39 cellular contexts compared by ENCODE assay signal in the genomic region with DNA sequence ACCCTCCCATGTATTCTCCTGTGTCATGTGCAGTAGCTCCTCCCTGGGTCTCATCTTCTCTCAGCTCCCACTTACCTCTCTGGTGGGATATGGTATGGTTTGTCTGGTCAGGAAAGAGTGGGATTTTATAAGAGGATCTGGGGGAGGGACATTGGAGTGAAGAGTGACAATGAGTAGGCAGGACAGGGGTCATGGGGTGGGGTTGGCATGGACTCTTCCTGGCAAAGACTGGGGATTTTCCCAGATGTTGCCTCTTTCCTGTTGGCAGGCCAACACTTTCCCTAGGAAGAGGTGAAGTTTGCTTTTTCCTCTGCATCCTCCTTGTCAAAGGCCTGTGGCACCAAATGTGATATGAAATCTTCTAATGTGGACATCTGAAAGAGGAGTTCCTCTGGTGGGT. TPM values are rescaled to one million over a fixed set of nuclear protein-coding genes. Genes with fewer than 3 reads are reported as not detected.
"Had no signal": no experiment of that assay in that cellular context is flagged by ENCODE, and none has a peak within 500 bp of the region (broad histone marks: within the 10 kb centered on the region; RNA-seq: fewer than 3 reads in every experiment).

A gene (minus strand): TSS at position 101 of the 400 bp plus-strand sequence. CDS start 348 bp downstream, outside the sequence.

- H3K36me3 Mint-ChIP-seq: activated CD4-positive, alpha-beta memory T cell treated with anti-CD3 and anti-CD28 coated beads for 36 hours; activated naive CD4-positive, alpha-beta T cell treated with anti-CD3 and anti-CD28 coated beads, Interleukin-2, amount 10 ng/mL, durations not matched to agents 7 days and 5 days; activated naive CD4-positive, alpha-beta T cell treated with anti-CD3 and anti-CD28 coated beads, Interleukin-2, amount 50 U/mL, for 24 hours; activated naive CD8-positive, alpha-beta T cell; activated naive CD8-positive, alpha-beta T cell treated with anti-CD3 and anti-CD28 coated beads, Interleukin-2, amount 10 ng/mL, durations not matched to agents 7 days and 5 days; brain had no signal

- H3K27me3 ChIP-seq: cardiac muscle cell had no signal

- H3K27me3 Mint-ChIP-seq: activated B cell treated with CpG ODN at 0.5 μM for 24 hours; activated CD4-positive, alpha-beta memory T cell treated with anti-CD3 and anti-CD28 coated beads for 36 hours; activated CD4-positive, alpha-beta T cell treated with anti-CD3 and anti-CD28 coated beads, Interleukin-2, amount 10 ng/mL, durations not matched to agents 24 days and 14 days; activated CD8-positive, alpha-beta T cell treated with anti-CD3 and anti-CD28 coated beads for 36 hours; activated naive CD4-positive, alpha-beta T cell treated with anti-CD3 and anti-CD28 coated beads, Interleukin-2, amount 10 ng/mL, durations not matched to agents 7 days and 5 days; activated naive CD8-positive, alpha-beta T cell; activated naive CD8-positive, alpha-beta T cell treated with anti-CD3 and anti-CD28 coated beads, Interleukin-2, amount 10 ng/mL, durations not matched to agents 7 days and 5 days; brain; central memory CD8-positive, alpha-beta T cell had no signal

- H3K4me1 Mint-ChIP-seq: activated B cell treated with CpG ODN at 0.5 μM for 24 hours; activated CD4-positive, alpha-beta T cell treated with anti-CD3 and anti-CD28 coated beads, Interleukin-2, amount 10 ng/mL, durations not matched to agents 24 days and 14 days; activated naive CD4-positive, alpha-beta T cell treated with anti-CD3 and anti-CD28 coated beads, Interleukin-2, amount 10 ng/mL, durations not matched to agents 7 days and 5 days; activated naive CD4-positive, alpha-beta T cell treated with anti-CD3 and anti-CD28 coated beads, Interleukin-2, amount 50 U/mL, for 24 hours; activated naive CD8-positive, alpha-beta T cell treated with anti-CD3 and anti-CD28 coated beads, Interleukin-2, amount 10 ng/mL, durations not matched to agents 7 days and 5 days; activated naive CD8-positive, alpha-beta T cell treated with anti-CD3 and anti-CD28 coated beads, Interleukin-2, amount 50 U/mL, for 24 hours; brain; central memory CD8-positive, alpha-beta T cell had no signal

- DNase-seq: activated B cell treated with CpG ODN at 0.5 μM for 24 hours; activated CD4-positive, alpha-beta memory T cell treated with anti-CD3 and anti-CD28 coated beads for 36 hours; activated CD4-positive, alpha-beta T cell treated with anti-CD3 and anti-CD28 coated beads for 4 hours; activated CD4-positive, alpha-beta T cell treated with anti-CD3 and anti-CD28 coated beads, Interleukin-2, amount 10 ng/mL, durations not matched to agents 24 days and 14 days; activated CD4-positive, alpha-beta T cell treated with anti-CD3 and anti-CD28 coated beads, Interleukin-2, amount 50 U/mL, for 1 hour; activated CD4-positive, alpha-beta T cell treated with anti-CD3 and anti-CD28 coated beads, Interleukin-2, amount 50 U/mL, for 4 hours; activated CD4-positive, CD25-positive, alpha-beta regulatory T cell treated with anti-CD3 and anti-CD28 coated beads, Interleukin-2, amount 50 U/mL, for 72 hours; activated CD8-positive, alpha-beta memory T cell treated with anti-CD3 and anti-CD28 coated beads, Interleukin-2, amount 50 U/mL, for 4 hours; activated CD8-positive, alpha-beta T cell treated with anti-CD3 and anti-CD28 coated beads for 36 hours; activated effector memory CD4-positive, alpha-beta T cell treated with Interleukin-2 at 50 U/mL for 16 hours; activated gamma-delta T cell; activated naive CD4-positive, alpha-beta T cell treated with anti-CD3 and anti-CD28 coated beads, Interleukin-2, amount 10 ng/mL, durations not matched to agents 7 days and 5 days; activated naive CD4-positive, alpha-beta T cell treated with Interleukin-2 at 50 U/mL for 16 hours; activated naive CD8-positive, alpha-beta T cell treated with anti-CD3 and anti-CD28 coated beads, Interleukin-2, amount 10 ng/mL, durations not matched to agents 7 days and 5 days; activated naive CD8-positive, alpha-beta T cell treated with anti-CD3 and anti-CD28 coated beads, Interleukin-2, amount 50 U/mL, for 24 hours; activated T-cell treated with anti-CD3 and anti-CD28 coated beads for 4 hours; activated T-cell treated with anti-CD3 and anti-CD28 coated beads, Interleukin-2, amount 50 U/mL, for 1 hour; activated T-cell treated with anti-CD3 and anti-CD28 coated beads, Interleukin-2, amount 50 U/mL, for 4 hours; amygdala; anterior cingulate cortex; caudate nucleus; cerebellar nuclear complex; T-helper 1 cell; T-helper 2 cell; T-helper 9 cell had no signal

- H3K9me3 Mint-ChIP-seq: activated B cell treated with CpG ODN at 0.5 μM for 24 hours; activated CD8-positive, alpha-beta T cell treated with anti-CD3 and anti-CD28 coated beads for 36 hours had no signal

- ATAC-seq: activated CD8-positive, alpha-beta T cell treated with anti-CD3 and anti-CD28 coated beads for 36 hours; activated naive CD8-positive, alpha-beta T cell treated with anti-CD3 and anti-CD28 coated beads, Interleukin-2, amount 50 U/mL, for 24 hours; activated T-cell treated with anti-CD3 and anti-CD28 coated beads, Interleukin-2, amount 50 U/mL, for 4 hours had no signal

- H3K4me3 ChIP-seq: cardiac muscle cell had no signal

- H3K27ac Mint-ChIP-seq: activated B cell treated with CpG ODN at 0.5 μM for 24 hours; activated CD4-positive, alpha-beta memory T cell treated with anti-CD3 and anti-CD28 coated beads for 36 hours; activated CD4-positive, alpha-beta T cell treated with anti-CD3 and anti-CD28 coated beads, Interleukin-2, amount 10 ng/mL, durations not matched to agents 24 days and 14 days; activated CD8-positive, alpha-beta T cell treated with anti-CD3 and anti-CD28 coated beads for 36 hours; activated naive CD4-positive, alpha-beta T cell treated with anti-CD3 and anti-CD28 coated beads, Interleukin-2, amount 10 ng/mL, durations not matched to agents 7 days and 5 days; activated naive CD4-positive, alpha-beta T cell treated with anti-CD3 and anti-CD28 coated beads, Interleukin-2, amount 50 U/mL, for 24 hours; activated naive CD8-positive, alpha-beta T cell; activated naive CD8-positive, alpha-beta T cell treated with anti-CD3 and anti-CD28 coated beads, Interleukin-2, amount 10 ng/mL, durations not matched to agents 7 days and 5 days; activated naive CD8-positive, alpha-beta T cell treated with anti-CD3 and anti-CD28 coated beads, Interleukin-2, amount 50 U/mL, for 24 hours; activated T-helper 2 cell treated with anti-CD3 and anti-CD28 coated beads, Interferon-gamma antibody, Interleukin-2, Interleukin-4, amounts not matched to agents 10 μg/mL and 5 μg/mL and 100 μg/mL, durations not matched to agents 14 hours and 24 hours and 36 hours; brain; T-helper 1 cell treated with Interleukin-12 subunit alpha and Interleukin-12 subunit beta and Interleukin-4 antibody, amounts not matched to agents 30 μg/mL and 1 μg/mL, for 36 hours; T-helper 2 cell treated with Interferon-gamma antibody and Interleukin-4, amounts not matched to agents 5 μg/mL and 100 μg/mL, for 36 hours had no signal

- H3K27ac ChIP-seq: VCaP had no signal

- H3K36me3 ChIP-seq: cardiac muscle cell had no signal

- FAIRE-seq: astrocyte, bronchial epithelial cell, TTC549 had no signal

- H3K4me3 Mint-ChIP-seq: activated B cell treated with CpG ODN at 0.5 μM for 24 hours; activated CD4-positive, alpha-beta memory T cell treated with anti-CD3 and anti-CD28 coated beads for 36 hours; activated CD4-positive, alpha-beta T cell treated with anti-CD3 and anti-CD28 coated beads, Interleukin-2, amount 10 ng/mL, durations not matched to agents 24 days and 14 days; activated CD8-positive, alpha-beta T cell treated with anti-CD3 and anti-CD28 coated beads for 36 hours; activated naive CD4-positive, alpha-beta T cell treated with anti-CD3 and anti-CD28 coated beads, Interleukin-2, amount 10 ng/mL, durations not matched to agents 7 days and 5 days; activated naive CD4-positive, alpha-beta T cell treated with anti-CD3 and anti-CD28 coated beads, Interleukin-2, amount 50 U/mL, for 24 hours; activated naive CD8-positive, alpha-beta T cell; activated naive CD8-positive, alpha-beta T cell treated with anti-CD3 and anti-CD28 coated beads, Interleukin-2, amount 10 ng/mL, durations not matched to agents 7 days and 5 days; activated naive CD8-positive, alpha-beta T cell treated with anti-CD3 and anti-CD28 coated beads, Interleukin-2, amount 50 U/mL, for 24 hours; activated T-cell treated with anti-CD3 and anti-CD28 coated beads, Interleukin-2, amount 50 U/mL, for 4 hours; brain; central memory CD8-positive, alpha-beta T cell; T-helper 1 cell treated with Interleukin-12 subunit alpha and Interleukin-12 subunit beta and Interleukin-4 antibody, amounts not matched to agents 30 μg/mL and 1 μg/mL, for 36 hours; T-helper 2 cell treated with Interferon-gamma antibody and Interleukin-4, amounts not matched to agents 5 μg/mL and 100 μg/mL, for 36 hours had no signal

RNA-seq across cellular contexts. Expression of the gene that starts here (rescaled TPM):
- total RNA-seq: activated B cell treated with CpG ODN at 0.5 μM for 24 hours; activated CD4-positive, alpha-beta memory T cell treated with anti-CD3 and anti-CD28 coated beads for 36 hours; activated CD4-positive, alpha-beta T cell treated with anti-CD3 and anti-CD28 coated beads, Interleukin-2, amount 10 ng/mL, durations not matched to agents 24 days and 14 days; activated CD8-positive, alpha-beta memory T cell treated with anti-CD3 and anti-CD28 coated beads for 36 hours; activated CD8-positive, alpha-beta T cell treated with anti-CD3 and anti-CD28 coated beads for 36 hours; activated naive CD8-positive, alpha-beta T cell treated with anti-CD3 and anti-CD28 coated beads, Interleukin-2, amount 10 ng/mL, durations not matched to agents 7 days and 5 days; activated T-helper 2 cell treated with anti-CD3 and anti-CD28 coated beads, Interferon-gamma antibody, Interleukin-2, Interleukin-4, amounts not matched to agents 10 μg/mL and 5 μg/mL and 100 μg/mL, durations not matched to agents 14 hours and 24 hours and 36 hours; astrocyte; bronchial epithelial cell; chondrocyte had no signal
